19 cellular contexts compared by ENCODE assay signal in genomic region chr2:71596011-71596410, GRCh38.
DNase-seq lines count a peak whose midpoint lies in the region; ATAC-seq and TF ChIP-seq lines count a peak whose summit lies in the region.
"Had no signal": no experiment of that assay in that cellular context is flagged by ENCODE, and none has a peak within 500 bp of the region (broad histone marks: within the 10 kb centered on the region; RNA-seq: fewer than 3 reads in every experiment).

No MANE protein-coding gene starts in this region.

- H3K9me3 ChIP-seq in SJCRH30 (replicated peaks) = no peaks in the 10 kb centered on the region
- H3K9me3 ChIP-seq: Caco-2 had no signal

- no peaks in the 10 kb centered on the region; the same call in 1 of the 2 replicates for H3K36me3 ChIP-seq in SJCRH30

- TF ChIP-seq CTCF in endothelial cell (IDR thresholded peaks at IDR 0.05; ENCODE audit: unreplicated experiment) = no peak

- H3K4me1 ChIP-seq in SJCRH30 = peaks cover 14% of the 10 kb centered on the region
- H3K4me1 ChIP-seq: Caco-2 had no signal

- DNase-seq in SJCRH30 = peak; percentile 71 to 72
- DNase-seq in endothelial cell (ENCODE audit: low spot score) = no peak
- DNase-seq in midbrain (lab: John Stamatoyannopoulos, UW) = peak; percentile 93
- DNase-seq in superior temporal gyrus (ENCODE audit: extremely low spot score) = peak; percentile 92
- DNase-seq in activated effector memory CD4-positive, alpha-beta T cell treated with anti-CD3 and anti-CD28 coated beads, Interleukin-2, amount 50 U/mL, for 16 hours = no peak
- DNase-seq in iPS-NIHi11 (ENCODE audit: low spot score) = no peak
- no peak for DNase-seq in NCI-H69 (lab: John Stamatoyannopoulos, UW)
- DNase-seq: activated CD4-positive, alpha-beta T cell treated with anti-CD3 and anti-CD28 coated beads for 4 hours; activated CD8-positive, alpha-beta memory T cell treated with anti-CD3 and anti-CD28 coated beads, Interleukin-2, amount 50 U/mL, for 48 hours; activated gamma-delta T cell; amniotic stem cell; Caco-2; HFFc6; left cardiac atrium; NCI-H1105; NCI-H748 treated with DMSO at 0.1 percent for 48 hours; stimulated activated CD4-positive, alpha-beta T cell treated with anti-CD3 and anti-CD28 coated beads, Interleukin-2, amount 100 ng/mL, for 48 hours had no signal

- H3K27me3 Mint-ChIP-seq in endothelial cell (ENCODE audit: unreplicated experiment) = peaks cover 15% of the 10 kb centered on the region

- no peaks in the 10 kb centered on the region for H3K9me3 Mint-ChIP-seq in endothelial cell (ENCODE audit: unreplicated experiment)
- H3K9me3 Mint-ChIP-seq: HFFc6 had no signal

- no peaks in the 10 kb centered on the region for H3K27me3 ChIP-seq in SJCRH30

- peaks cover 59% of the 10 kb centered on the region for H3K36me3 Mint-ChIP-seq in endothelial cell (ENCODE audit: low read depth, unreplicated experiment)

- peak overlapping the region; percentile 36 for H3K27ac Mint-ChIP-seq in endothelial cell (ENCODE audit: unreplicated experiment)
- H3K27ac Mint-ChIP-seq: HFFc6 had no signal

- no peak overlapping the region for H3K4me3 Mint-ChIP-seq in endothelial cell (ENCODE audit: unreplicated experiment)
- H3K4me3 Mint-ChIP-seq: HFFc6 had no signal

- no peak for ATAC-seq in GM21381 (IDR thresholded peaks at IDR 0.05; ENCODE audit: unreplicated experiment)
- ATAC-seq: left cardiac atrium had no signal

- peak overlapping the region; percentile 19; the same call in 1 of the 2 replicates for H3K4me3 ChIP-seq in SJCRH30
- H3K4me3 ChIP-seq: skin epidermis had no signal

- peak overlapping the region; percentile 29 for H3K27ac ChIP-seq in SJCRH30

- peaks cover 25% of the 10 kb centered on the region for H3K4me1 Mint-ChIP-seq in endothelial cell (ENCODE audit: unreplicated experiment)

Comparison
In these comparisons a context has a peak if more than half of its experiments do, and no peak if none do; other contexts are left out.
1. DNase-seq: peak in SJCRH30 (2 of 2), midbrain (single experiment) and superior temporal gyrus (single experiment); none in endothelial cell (single experiment), activated effector memory CD4-positive, alpha-beta T cell treated with anti-CD3 and anti-CD28 coated beads, Interleukin-2, amount 50 U/mL, for 16 hours (single experiment), iPS-NIHi11 (single experiment) and NCI-H69 (single experiment).